8 cellular contexts compared by ENCODE assay signal in genomic region chr19:40799558-40800338, GRCh38. TPM values are rescaled to one million over a fixed set of nuclear protein-coding genes. Genes with fewer than 3 reads are reported as not detected.
A peak's percentile ranks its signal among the peaks of the same experiment; 100 is the strongest.
DNase-seq lines count a peak whose midpoint lies in the region; ATAC-seq, FAIRE-seq and TF ChIP-seq lines count a peak whose summit lies in the region.

No MANE protein-coding gene starts in this region.

- H4K8ac ChIP-seq in H1 (ENCODE audit: extremely low read depth, insufficient read depth, low read length): peak overlapping the region; percentile 92; the same call in 1 of the 2 replicates

- H2BK120ac ChIP-seq in H1 (replicated peaks; ENCODE audit: low read depth, low read length): no peak overlapping the region

- peak overlapping the region; percentile 82; the same call in 1 of the 2 replicates for H2BK5ac ChIP-seq in H1 (ENCODE audit: low read depth, low read length)

- H3K4me3 ChIP-seq in SJCRH30 (peak overlapping the region; percentile 63), H1 (ENCODE audit: extremely low read depth in 1 of 4, insufficient read depth in 2 of 4, low read depth in 3 of 4, low read length in 4 of 4) (peak overlapping the region; percentile 90 to 99 (median 92)), muscle layer of colon (ENCODE audit: low read depth in 1 of 2, low read length in 2 of 2) (peak overlapping the region; percentile 63 to 75)

- H2BK12ac ChIP-seq in H1 (ENCODE audit: low read depth, low read length): 0 out of 2 replicates have a peak overlapping the region, but pooled peaks have one; percentile 39

- H3K9me3 ChIP-seq in SJCRH30 (replicated peaks) (no peaks in the 10 kb centered on the region), H1 (ENCODE audit: insufficient read depth in 2 of 2, low read depth in 1 of 2, low read length in 1 of 2) (no peaks in the 10 kb centered on the region), muscle layer of colon (ENCODE audit: low read length) (no peaks in the 10 kb centered on the region)

- no peak for TF ChIP-seq CTCF in H1 (IDR thresholded peaks at IDR 0.05; ENCODE audit: control extremely low read depth in 1 of 3, insufficient read depth in 1 of 3, low read depth in 1 of 3, low read length in 3 of 3)

- H2BK15ac ChIP-seq in H1 (ENCODE audit: low read length): no peak overlapping the region

- H3K18ac ChIP-seq in H1 (ENCODE audit: extremely low read depth, low read length): peak overlapping the region; percentile 68

- H2AFZ ChIP-seq in H1 (ENCODE audit: low read length): no peak overlapping the region

- CTCF ChIA-PET in H1 (lab: Charles Lee; ENCODE audit: partially characterized antibody): interaction anchor here (0.7 to 1.7 kb wide), 3 partner anchors 10 to 136 kb away, joined by 3 to 4 read pairs (median 3); no protein-coding TSS in a partner anchor

- FAIRE-seq in H1 (lab: Jason Lieb, UNC): no peak

- peaks cover 14 to 54% of the 10 kb centered on the region in 2 experiments for H3K79me2 ChIP-seq in H1 (ENCODE audit: control insufficient read depth in 1 of 2, insufficient read depth in 2 of 2, low read length in 2 of 2)

- H4K5ac ChIP-seq in H1 (ENCODE audit: insufficient read length, low read depth, low read length): peak overlapping the region; percentile 3

- peaks cover 27% of the 10 kb centered on the region for H3K79me1 ChIP-seq in H1 (ENCODE audit: low read depth, low read length)

- H4K91ac ChIP-seq in H1 (replicated peaks; ENCODE audit: insufficient read length, low read length): no peak overlapping the region

- no peak for ATAC-seq in HG03159 (IDR thresholded peaks at IDR 0.05; ENCODE audit: unreplicated experiment)

- H2BK20ac ChIP-seq in H1 (ENCODE audit: low read length): no peak overlapping the region

- H3K36me3 ChIP-seq in SJCRH30 (peaks cover 25% of the 10 kb centered on the region), H1 (ENCODE audit: control insufficient read depth in 2 of 4, insufficient read depth in 4 of 4, low read length in 3 of 4) (peaks cover 3 to 32% (median 6%) of the 10 kb centered on the region in 4 experiments; a peak in 6 of 8 replicates), muscle layer of colon (ENCODE audit: insufficient read depth, low read length) (peaks cover 18% of the 10 kb centered on the region)

- H3K14ac ChIP-seq in H1 (ENCODE audit: insufficient read length): no peak overlapping the region

- POLR2A ChIA-PET in H1 (lab: Charles Lee; ENCODE audit: partially characterized antibody): interaction anchor here (0.8 to 15.7 kb wide), 15 partner anchors 8 to 192 kb away, joined by 3 to 241 read pairs (median 9); partner anchors contain the start of genes ACTMAP, COQ8B, ITPKC and MIA

- DNase-seq in activated gamma-delta T cell (lab: John Stamatoyannopoulos, UW) (peak; percentile 33), activated gamma-delta T cell treated with Interleukin-2 at 50 U/mL for 16 hours (no peak), SJCRH30 (peak; percentile 43 to 48), H1 (ENCODE audit: low read depth in 1 of 2, low spot score in 2 of 2) (peak in 1 of 2 experiments; percentile 73), SKM-1 (lab: John Stamatoyannopoulos, UW; ENCODE audit: unreplicated experiment) (no peak), NCI-H187 (lab: John Stamatoyannopoulos, UW) (no peak)

- no peak for TF ChIP-seq EP300 in H1 (IDR thresholded peaks at IDR 0.05; ENCODE audit: borderline replicate concordance in 1 of 2, low read depth in 2 of 2, low read length in 2 of 2)

- no peak for TF ChIP-seq RAD21 in H1 (IDR thresholded peaks at IDR 0.05 in 1 of 2, conservative IDR thresholded peaks at IDR 0.05 in 1 of 2; ENCODE audit: low read depth in 2 of 2, low read length in 2 of 2)

- no peak overlapping the region for H3K56ac ChIP-seq in H1 (replicated peaks; ENCODE audit: insufficient read length, low read depth, low read length)

- peaks cover 28 to 38% of the 10 kb centered on the region in 2 experiments for H4K20me1 ChIP-seq in H1 (replicated peaks in 1 of 2; ENCODE audit: control insufficient read depth in 1 of 2, insufficient read depth in 2 of 2, low read length in 2 of 2)

- H3K23ac ChIP-seq in H1 (ENCODE audit: insufficient read length): no peak overlapping the region

- peak overlapping the region; percentile 79 to 91 (median 88) for H3K9ac ChIP-seq in H1 (replicated peaks in 1 of 4; ENCODE audit: extremely low read depth in 1 of 4, low read depth in 3 of 4, low read length in 3 of 4)
- H3K9ac ChIP-seq in muscle layer of colon (ENCODE audit: low read length): peak overlapping the region; percentile 49

- no peaks in the 10 kb centered on the region for H3K27me3 ChIP-seq in SJCRH30
- no peaks in the 10 kb centered on the region for H3K27me3 ChIP-seq in H1 (replicated peaks in 1 of 4; ENCODE audit: control insufficient read depth in 3 of 4, extremely low read depth in 1 of 4, insufficient read depth in 3 of 4, low read length in 3 of 4)
- H3K27me3 ChIP-seq in muscle layer of colon (ENCODE audit: control insufficient read depth in 1 of 2, insufficient read depth in 2 of 2, low read length in 2 of 2): no peaks in the 10 kb centered on the region

- TF ChIP-seq POLR2A in H1 (IDR thresholded peaks at IDR 0.05; ENCODE audit: control extremely low read depth in 1 of 2, low read depth in 2 of 2, low read length in 2 of 2): peak in 1 of 2 experiments; percentile 77; a peak in 2 of 3 replicates

- peaks cover 6% of the 10 kb centered on the region for H3K23me2 ChIP-seq in H1 (ENCODE audit: low read depth, low read length)

- no peak overlapping the region for H3K4ac ChIP-seq in H1 (replicated peaks; ENCODE audit: insufficient read length, low read depth, low read length)

- 6% methylated on average over 34 of the region's 40 CpGs; no CpG with 5 or more reads in 1 of the 2 experiments for WGBS in H1 (ENCODE audit: extremely low coverage in 1 of 2, insufficient coverage in 1 of 2, insufficient read length in 1 of 2, insufficient replicate concordance in 2 of 2, low coverage in 1 of 2, low lambda C conversion rate in 2 of 2, missing lambda C conversion rate in 1 of 2), 2 experiments

- H3K27ac ChIP-seq in SJCRH30 (peak overlapping the region; percentile 34), H1 (ENCODE audit: low read depth, low read length) (peak overlapping the region; percentile 92), muscle layer of colon (ENCODE audit: low read depth, low read length) (peak overlapping the region; percentile 90)

- H2AK5ac ChIP-seq in H1 (ENCODE audit: low read depth, low read length): peak overlapping the region; percentile 83; the same call in 1 of the 2 replicates

- H3K4me1 ChIP-seq in SJCRH30 (no peaks in the 10 kb centered on the region), H1 (replicated peaks in 1 of 4; ENCODE audit: control insufficient read depth in 3 of 4, insufficient read depth in 4 of 4, low read length in 3 of 4) (peaks cover 0 to 45% (median 24%) of the 10 kb centered on the region in 4 experiments; a peak in 6 of 7 replicates), muscle layer of colon (ENCODE audit: insufficient read depth, low read length) (peaks cover 45% of the 10 kb centered on the region)

- H3K4me2 ChIP-seq in H1 (ENCODE audit: insufficient read depth in 1 of 2, low read depth in 2 of 2, low read length in 2 of 2): peak overlapping the region; percentile 67 to 91

RNA-seq across cellular contexts. Expression of gene EGLN2, which starts 0.8 kb away (rescaled TPM):
- total RNA-seq in SJCRH30 (2014; rRNA removed; shearing (Covaris generic)): 55.7 and 56.2 TPM in 2 replicates
- total RNA-seq in H1 (2021; fragmentation: NEBNext Ultra II Directional; extraction: Animal tissue kit (Norgen Biotek cat#: 25700)): 101 and 103 TPM in 2 replicates
- 86.9 and 101 TPM in 2 replicates for polyA plus RNA-seq in H1 (2011; rRNA removed)
- polyA plus RNA-seq in H1 (2011; cell fraction: cytosol; rRNA removed): 92.3 TPM
- polyA plus RNA-seq in H1 (2011; cell fraction: nucleus; rRNA removed): 115 TPM
- 67.8 to 136 TPM (median 115 TPM) in 4 replicates for polyA plus RNA-seq in H1 (2012, experiment 1 of 2)
- polyA plus RNA-seq in H1 (2012, experiment 2 of 2): 88.1 TPM
- 71.6 TPM for polyA plus RNA-seq in H1 (2013, experiment 1 of 2)
- polyA plus RNA-seq in H1 (2013, experiment 2 of 2): 70.0 TPM
- polyA minus RNA-seq in H1 (2011; rRNA and poly(A)+ RNA removed): 53.1 and 75.3 TPM in 2 replicates
- 54.2 TPM for polyA minus RNA-seq in H1 (2011; cell fraction: cytosol; rRNA and poly(A)+ RNA removed)
- polyA minus RNA-seq in H1 (2011; cell fraction: nucleus; rRNA and poly(A)+ RNA removed): 66.5 TPM

RNA-seq across cellular contexts. Expression of gene RAB4B, which starts 21.7 kb away (rescaled TPM):
- total RNA-seq in SJCRH30 (2014; rRNA removed; shearing (Covaris generic)): 10.5 and 11.1 TPM in 2 replicates
- total RNA-seq in H1 (2021; fragmentation: NEBNext Ultra II Directional; extraction: Animal tissue kit (Norgen Biotek cat#: 25700)): 15.8 and 15.9 TPM in 2 replicates
- 28.6 and 42.1 TPM in 2 replicates for polyA plus RNA-seq in H1 (2011; rRNA removed)
- polyA plus RNA-seq in H1 (2011; cell fraction: cytosol; rRNA removed): 29.6 TPM
- polyA plus RNA-seq in H1 (2011; cell fraction: nucleus; rRNA removed): 33.6 TPM
- polyA plus RNA-seq in H1 (2012, experiment 1 of 2): 9.8 to 26.8 TPM (median 21.5 TPM) in 4 replicates
- polyA plus RNA-seq in H1 (2012, experiment 2 of 2): 21.1 TPM
- 11.6 TPM for polyA plus RNA-seq in H1 (2013, experiment 1 of 2)
- polyA plus RNA-seq in H1 (2013, experiment 2 of 2): 13.2 TPM
- polyA minus RNA-seq in H1 (2011; rRNA and poly(A)+ RNA removed): 7.0 and 9.0 TPM in 2 replicates
- 8.1 TPM for polyA minus RNA-seq in H1 (2011; cell fraction: cytosol; rRNA and poly(A)+ RNA removed)
- 4.1 TPM for polyA minus RNA-seq in H1 (2011; cell fraction: nucleus; rRNA and poly(A)+ RNA removed)

RNA-seq across cellular contexts. Expression of gene MIA, which starts 24.4 kb away (rescaled TPM):
- total RNA-seq in SJCRH30 (2014; rRNA removed; shearing (Covaris generic)): 0.66 TPM in 1 of 2 replicates, not detected in the other
- total RNA-seq in H1 (2021; fragmentation: NEBNext Ultra II Directional; extraction: Animal tissue kit (Norgen Biotek cat#: 25700)): not detected in 2 replicates
- polyA plus RNA-seq in H1 (2011; rRNA removed): not detected in 2 replicates
- not detected for polyA plus RNA-seq in H1 (2011; cell fraction: cytosol; rRNA removed)
- 1.3 TPM for polyA plus RNA-seq in H1 (2011; cell fraction: nucleus; rRNA removed)
- 0.56 TPM in 1 of 4 replicates, not detected in the others for polyA plus RNA-seq in H1 (2012, experiment 1 of 2)
- not detected for polyA plus RNA-seq in H1 (2012, experiment 2 of 2)
- polyA plus RNA-seq in H1 (2013, experiment 1 of 2): 0.26 TPM
- polyA plus RNA-seq in H1 (2013, experiment 2 of 2): 0.11 TPM
- polyA minus RNA-seq in H1 (2011; rRNA and poly(A)+ RNA removed): not detected in 2 replicates
- not detected for polyA minus RNA-seq in H1 (2011; cell fraction: cytosol; rRNA and poly(A)+ RNA removed)
- not detected for polyA minus RNA-seq in H1 (2011; cell fraction: nucleus; rRNA and poly(A)+ RNA removed)

RNA-seq across cellular contexts. Expression of gene SNRPA, which starts 48.7 kb away (rescaled TPM):
- 181 and 208 TPM in 2 replicates for total RNA-seq in SJCRH30 (2014; rRNA removed; shearing (Covaris generic))
- 201 and 220 TPM in 2 replicates for total RNA-seq in H1 (2021; fragmentation: NEBNext Ultra II Directional; extraction: Animal tissue kit (Norgen Biotek cat#: 25700))
- polyA plus RNA-seq in H1 (2011; rRNA removed): 202 and 283 TPM in 2 replicates
- polyA plus RNA-seq in H1 (2011; cell fraction: cytosol; rRNA removed): 244 TPM
- 580 TPM for polyA plus RNA-seq in H1 (2011; cell fraction: nucleus; rRNA removed)
- polyA plus RNA-seq in H1 (2012, experiment 1 of 2): 183 to 289 TPM (median 274 TPM) in 4 replicates
- 187 TPM for polyA plus RNA-seq in H1 (2012, experiment 2 of 2)
- 254 TPM for polyA plus RNA-seq in H1 (2013, experiment 1 of 2)
- 247 TPM for polyA plus RNA-seq in H1 (2013, experiment 2 of 2)
- 310 and 364 TPM in 2 replicates for polyA minus RNA-seq in H1 (2011; rRNA and poly(A)+ RNA removed)
- polyA minus RNA-seq in H1 (2011; cell fraction: cytosol; rRNA and poly(A)+ RNA removed): 247 TPM
- 135 TPM for polyA minus RNA-seq in H1 (2011; cell fraction: nucleus; rRNA and poly(A)+ RNA removed)

RNA-seq across cellular contexts. Expression of gene ACTMAP, which starts 49.5 kb away (rescaled TPM):
- 5.0 and 5.4 TPM in 2 replicates for total RNA-seq in SJCRH30 (2014; rRNA removed; shearing (Covaris generic))
- total RNA-seq in H1 (2021; fragmentation: NEBNext Ultra II Directional; extraction: Animal tissue kit (Norgen Biotek cat#: 25700)): 24.8 and 26.5 TPM in 2 replicates
- 24.1 and 30.3 TPM in 2 replicates for polyA plus RNA-seq in H1 (2011; rRNA removed)
- 15.6 TPM for polyA plus RNA-seq in H1 (2011; cell fraction: cytosol; rRNA removed)
- 50.3 TPM for polyA plus RNA-seq in H1 (2011; cell fraction: nucleus; rRNA removed)
- polyA plus RNA-seq in H1 (2012, experiment 1 of 2): 25.7 to 38.2 TPM (median 32.4 TPM) in 4 replicates
- 21.4 TPM for polyA plus RNA-seq in H1 (2012, experiment 2 of 2)
- 16.8 TPM for polyA plus RNA-seq in H1 (2013, experiment 1 of 2)
- polyA plus RNA-seq in H1 (2013, experiment 2 of 2): 15.6 TPM
- 10.9 and 13.6 TPM in 2 replicates for polyA minus RNA-seq in H1 (2011; rRNA and poly(A)+ RNA removed)
- 18.9 TPM for polyA minus RNA-seq in H1 (2011; cell fraction: cytosol; rRNA and poly(A)+ RNA removed)
- 10.9 TPM for polyA minus RNA-seq in H1 (2011; cell fraction: nucleus; rRNA and poly(A)+ RNA removed)

Comparison
In these comparisons a context has a peak if more than half of its experiments do, and no peak if none do; other contexts are left out.
1. DNase-seq: peak in activated gamma-delta T cell (single experiment) and SJCRH30 (2 of 2); none in activated gamma-delta T cell treated with Interleukin-2 at 50 U/mL for 16 hours (single experiment), SKM-1 (single experiment) and NCI-H187 (0 of 2).
2. H3K27ac ChIP-seq: peak in every context shown above with its lines; median percentile 92 in H1; 90 in muscle layer of colon; 34 in SJCRH30.
3. Peak in every context shown above with its lines, with median percentiles within 50 percentile points of each other: H3K4me3 ChIP-seq.